ENCODE assay signal across 1 cellular context in the genomic region with DNA sequence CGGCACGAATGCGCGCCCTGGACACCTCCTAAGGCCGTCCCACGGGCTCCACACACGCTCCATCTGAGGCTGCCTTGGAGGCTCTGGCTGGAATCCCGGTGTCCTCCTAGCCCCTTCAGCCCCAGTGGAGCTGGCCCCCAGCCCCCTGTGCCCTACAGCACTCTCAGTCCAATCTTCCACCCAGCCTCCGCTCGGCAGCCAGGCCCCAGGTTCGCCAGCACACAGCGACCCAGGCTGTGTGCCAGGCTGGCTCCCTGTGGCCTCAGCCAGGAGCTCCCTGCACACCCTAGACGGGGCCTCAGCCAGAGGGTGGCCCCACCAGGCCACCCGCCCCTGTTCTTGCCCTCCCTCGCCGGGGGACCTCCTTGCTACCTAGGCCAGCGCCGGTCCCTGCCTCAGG.
TF ChIP-seq lines count a peak whose summit lies in the region.

No MANE protein-coding gene starts in this region.

TF ChIP-seq in K562, 482 proteins besides CTCF, POLR2A, EP300 and RAD21:
- peak; percentile 45; the same call in 1 of the 2 replicates for TF ChIP-seq POLR2G (IDR thresholded peaks at IDR 0.05; ENCODE audit: low read depth, low read length)
- no peak for TF ChIP-seq SAFB (IDR thresholded peaks at IDR 0.05; ENCODE audit: borderline replicate concordance, low read depth, low read length)
